Comparison of ENCODE assay signal across 8 cellular contexts in the genomic region with DNA sequence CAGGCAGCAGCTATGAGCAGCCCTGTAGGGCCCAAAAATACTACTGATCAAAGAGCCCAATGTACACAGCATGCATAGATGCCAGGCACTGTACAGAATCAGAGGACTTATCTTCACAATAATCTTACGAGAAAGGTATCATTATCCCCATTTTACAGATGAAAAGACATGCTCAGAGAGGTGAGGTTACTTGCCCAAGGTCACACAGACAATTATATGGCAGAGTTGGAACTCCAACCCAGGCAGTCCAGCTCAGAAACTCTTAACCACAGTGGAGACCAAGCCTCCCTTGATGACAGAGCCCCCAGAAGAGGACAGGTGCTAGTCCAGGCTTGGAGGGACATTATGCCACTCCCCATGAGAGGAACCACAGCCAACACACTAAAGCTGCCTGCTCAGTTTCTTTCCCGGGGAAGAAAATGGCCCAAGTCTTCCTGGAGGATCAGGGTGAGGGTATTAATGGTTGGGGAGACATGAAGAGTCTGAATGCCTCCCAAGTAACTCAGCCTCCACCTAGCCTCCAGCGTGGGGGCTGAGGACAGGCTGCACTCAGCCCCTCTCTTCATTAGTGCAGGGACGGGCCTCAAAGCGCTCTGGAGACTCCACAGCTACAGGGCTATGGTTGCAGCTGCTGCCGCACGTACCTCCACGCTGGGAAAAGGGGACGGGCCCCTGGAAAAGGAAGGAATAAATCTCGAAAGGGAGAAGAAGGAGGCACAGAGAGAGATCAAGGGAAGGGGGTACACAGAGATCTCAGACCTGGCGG. TPM values are rescaled to one million over a fixed set of nuclear protein-coding genes. Genes with fewer than 3 reads are reported as not detected.
DNase-seq lines count a peak whose midpoint lies in the region; ATAC-seq and TF ChIP-seq lines count a peak whose summit lies in the region.

No MANE protein-coding gene starts in this region.

- H3F3A ChIP-seq in MM.1S (ENCODE audit: insufficient read depth, low read length), result no peaks in the 10 kb centered on the region; the same call in 1 of the 2 replicates

- DNase-seq in MM.1S (no peak), chondrocyte (ENCODE audit: low spot score) (peak; percentile 66), pons (ENCODE audit: low spot score) (no peak)
- DNase-seq in stimulated activated CD4-positive, alpha-beta T cell treated with anti-CD3 and anti-CD28 coated beads, Interleukin-12 subunit alpha, Interleukin-12 subunit beta, amount 100 ng/mL, for 4 hours, result no peak

- WGBS in mesodermal cell (ENCODE audit: insufficient coverage in 2 of 2), 2 experiments, result 21 to 30% methylated on average over 2 to 4 of the region's 11 CpGs

- no peak overlapping the region for H3K27ac ChIP-seq in MM.1S (ENCODE audit: low read length)
- peak overlapping the region; percentile 10 for H3K27ac ChIP-seq in mesodermal cell (ENCODE audit: low read depth, low read length, severe bottlenecking)

- H3K4me1 Mint-ChIP-seq in chondrocyte (ENCODE audit: low read depth), result peaks cover 26% of the 10 kb centered on the region

- no peaks in the 10 kb centered on the region for H3K79me2 ChIP-seq in MM.1S (ENCODE audit: low read length)

- no peak for TF ChIP-seq CTCF in MM.1S (IDR thresholded peaks at IDR 0.05; ENCODE audit: low read length)
- TF ChIP-seq CTCF in chondrocyte (IDR thresholded peaks at IDR 0.05), result no peak

- H3K9me3 Mint-ChIP-seq in chondrocyte (ENCODE audit: low read depth), result no peaks in the 10 kb centered on the region

- 0 out of 2 replicates have a peak, but pooled peaks cover 6% of the 10 kb centered on the region for H3K4me1 ChIP-seq in ES-I3 (ENCODE audit: insufficient read depth, low read length)
- H3K4me1 ChIP-seq in MM.1S (ENCODE audit: low read length), result peaks cover 3% of the 10 kb centered on the region; the same call in 1 of the 2 replicates
- peaks cover 8% of the 10 kb centered on the region for H3K4me1 ChIP-seq in mesodermal cell (ENCODE audit: control insufficient read depth, insufficient read depth, low read length, poor library complexity, severe bottlenecking)

- no peaks in the 10 kb centered on the region for H3K27me3 Mint-ChIP-seq in chondrocyte (ENCODE audit: low read depth)

- ATAC-seq in HG02588 (IDR thresholded peaks at IDR 0.05; ENCODE audit: unreplicated experiment) (no peak), GM21381 (IDR thresholded peaks at IDR 0.05; ENCODE audit: unreplicated experiment) (no peak)

- peak overlapping the region; percentile 95 for H3K4me3 Mint-ChIP-seq in chondrocyte (ENCODE audit: unreplicated experiment)

- H3K9me3 ChIP-seq in ES-I3 (ENCODE audit: control insufficient read depth, insufficient read depth, low read length) (no peaks in the 10 kb centered on the region), MM.1S (replicated peaks; ENCODE audit: insufficient read depth, low read length) (no peaks in the 10 kb centered on the region), mesodermal cell (ENCODE audit: control insufficient read depth, low read length) (no peaks in the 10 kb centered on the region)

- no peak overlapping the region for H2AFZ ChIP-seq in MM.1S (ENCODE audit: low read length)

- H3K4me2 ChIP-seq in MM.1S (ENCODE audit: low read depth, low read length), result peak overlapping the region; percentile 88; the same call in 1 of the 2 replicates

- H3K9me2 ChIP-seq in MM.1S (replicated peaks; ENCODE audit: insufficient read depth, low read length), result no peaks in the 10 kb centered on the region

- H3K36me3 Mint-ChIP-seq in chondrocyte (ENCODE audit: low read depth), result peaks cover 19% of the 10 kb centered on the region

- H3K27ac Mint-ChIP-seq in chondrocyte (ENCODE audit: unreplicated experiment), result peak overlapping the region; percentile 87

- H3K9ac ChIP-seq in ES-I3 (ENCODE audit: low read depth, low read length), result peak overlapping the region; percentile 82; the same call in 1 of the 2 replicates
- no peak overlapping the region; the same call in 1 of the 2 replicates for H3K9ac ChIP-seq in MM.1S (ENCODE audit: low read length)

- peak overlapping the region; percentile 81 for H3K4me3 ChIP-seq in MM.1S (ENCODE audit: low read length)
- peak overlapping the region; percentile 90 for H3K4me3 ChIP-seq in mesodermal cell (ENCODE audit: extremely low read depth, insufficient read depth, low read length, poor library complexity, severe bottlenecking)

- H3K36me3 ChIP-seq in ES-I3 (ENCODE audit: insufficient read depth, low read length) (peaks cover 6% of the 10 kb centered on the region; the same call in 1 of the 2 replicates), MM.1S (replicated peaks; ENCODE audit: insufficient read depth, low read length) (no peaks in the 10 kb centered on the region), mesodermal cell (ENCODE audit: control insufficient read depth, insufficient read depth, low read length) (peaks cover 46% of the 10 kb centered on the region)

- 0 out of 2 replicates have a peak, but pooled peaks cover 5% of the 10 kb centered on the region for H3K27me3 ChIP-seq in MM.1S (replicated peaks; ENCODE audit: insufficient read depth, low read length)

- no peaks in the 10 kb centered on the region for H4K20me1 ChIP-seq in MM.1S (ENCODE audit: insufficient read depth, low read length)

RNA-seq across cellular contexts. Expression of a gene that starts 0.8 kb away (rescaled TPM):
- total RNA-seq in chondrocyte, result 19.8 to 24.9 TPM (median 24.1 TPM) in 3 replicates
- 46.5 TPM for polyA plus RNA-seq in mesodermal cell (2013, experiment 1 of 2)
- 40.5 TPM for polyA plus RNA-seq in mesodermal cell (2013, experiment 2 of 2)

RNA-seq across cellular contexts. Expression of a gene that starts 19.7 kb away (rescaled TPM):
- total RNA-seq in chondrocyte, result 56.5 to 65.7 TPM (median 62.9 TPM) in 3 replicates
- polyA plus RNA-seq in mesodermal cell (2013, experiment 1 of 2), result 62.7 TPM
- polyA plus RNA-seq in mesodermal cell (2013, experiment 2 of 2), result 65.7 TPM

RNA-seq across cellular contexts. Expression of a gene that starts 25.1 kb away (rescaled TPM):
- 3.9 to 9.5 TPM (median 8.0 TPM) in 3 replicates for total RNA-seq in chondrocyte
- polyA plus RNA-seq in mesodermal cell (2013, experiment 1 of 2), result 36.3 TPM
- polyA plus RNA-seq in mesodermal cell (2013, experiment 2 of 2), result 30.7 TPM

RNA-seq across cellular contexts. Expression of a gene that starts 45.5 kb away (rescaled TPM):
- not detected in 3 replicates for total RNA-seq in chondrocyte
- polyA plus RNA-seq in mesodermal cell (2013, experiment 1 of 2), result not detected
- polyA plus RNA-seq in mesodermal cell (2013, experiment 2 of 2), result not detected

RNA-seq across cellular contexts. Expression of a gene that starts 47.2 kb away (rescaled TPM):
- 10.3 to 20.3 TPM (median 12.9 TPM) in 3 replicates for total RNA-seq in chondrocyte
- polyA plus RNA-seq in mesodermal cell (2013, experiment 1 of 2), result 59.6 TPM
- 72.8 TPM for polyA plus RNA-seq in mesodermal cell (2013, experiment 2 of 2)
